In genomic region chr6:27890351-27891299, GRCh38 we compare ENCODE assay signal across 1 cellular context.
TF ChIP-seq lines count a peak whose summit lies in the region.

No MANE protein-coding gene starts in this region.

TF ChIP-seq in H1, 55 proteins besides CTCF, POLR2A, EP300 and RAD21 (continued from another document):
- TF ChIP-seq HDAC2 (IDR thresholded peaks at IDR 0.05; ENCODE audit: borderline replicate concordance in 1 of 2, low read depth in 2 of 2, low read length in 2 of 2) (no peak), BCL11A (IDR thresholded peaks at IDR 0.05; ENCODE audit: low read depth in 2 of 2, low read length in 2 of 2) (no peak), RXRA (IDR thresholded peaks at IDR 0.05; ENCODE audit: insufficient read depth, low read depth, low read length) (no peak), YY1 (IDR thresholded peaks at IDR 0.05; ENCODE audit: low read depth, low read length) (no peak), CEBPB (IDR thresholded peaks at IDR 0.05; ENCODE audit: low read depth, low read length) (no peak; the same call in 1 of the 2 replicates), SP1 (IDR thresholded peaks at IDR 0.05; ENCODE audit: low read depth, low read length) (peak; percentile 96), SP4 (IDR thresholded peaks at IDR 0.05; ENCODE audit: low read length) (no peak; the same call in 1 of the 2 replicates), KDM4A (IDR thresholded peaks at IDR 0.05; ENCODE audit: low read depth, low read length, severe bottlenecking) (peak; percentile 21), KDM1A (IDR thresholded peaks at IDR 0.05; ENCODE audit: borderline replicate concordance, low read length) (no peak), NANOG (IDR thresholded peaks at IDR 0.05; ENCODE audit: insufficient read depth, low read depth, low read length, poor library complexity, severe bottlenecking) (no peak), PHF8 (conservative IDR thresholded peaks at IDR 0.05; ENCODE audit: low read depth, low read length) (peak; percentile 59), CBX8 (IDR thresholded peaks at IDR 0.05; ENCODE audit: borderline replicate concordance, low read depth, low read length) (no peak), RFX5 (IDR thresholded peaks at IDR 0.05; ENCODE audit: borderline replicate concordance, low read depth, low read length) (no peak), TCF12 (IDR thresholded peaks at IDR 0.05; ENCODE audit: low read depth, low read length) (no peak), ZNF274 (IDR thresholded peaks at IDR 0.05; ENCODE audit: borderline replicate concordance, extremely low read depth, low read length) (no peak), POU5F1 (IDR thresholded peaks at IDR 0.05; ENCODE audit: low read depth, low read length) (no peak), CBX5 (IDR thresholded peaks at IDR 0.05; ENCODE audit: low read depth, low read length) (no peak), FOSL1 (IDR thresholded peaks at IDR 0.05; ENCODE audit: insufficient read depth, low read depth, low read length) (no peak), TBP (IDR thresholded peaks at IDR 0.05; ENCODE audit: low read depth, low read length) (peak; percentile 98), NRF1 (IDR thresholded peaks at IDR 0.05; ENCODE audit: low read depth, low read length) (no peak), RBBP5 (IDR thresholded peaks at IDR 0.05; ENCODE audit: borderline replicate concordance, low read depth, low read length) (no peak), E2F6 (IDR thresholded peaks at IDR 0.05) (0 out of 2 replicates have a peak, but pooled peaks have one; percentile 44), ASH2L (IDR thresholded peaks at IDR 0.05; ENCODE audit: low read length) (peak; percentile 61), TAF7 (optimal IDR thresholded peaks at IDR 0.05; ENCODE audit: borderline replicate concordance, low read depth, low read length) (peak; percentile 97), SIX5 (IDR thresholded peaks at IDR 0.05; ENCODE audit: low read depth, low read length) (no peak), CHD1 (IDR thresholded peaks at IDR 0.05; ENCODE audit: low read depth, low read length) (peak; percentile 44), GTF2F1 (IDR thresholded peaks at IDR 0.05; ENCODE audit: borderline replicate concordance, low read depth, low read length) (peak; percentile 94; the same call in 1 of the 2 replicates), SUZ12 (IDR thresholded peaks at IDR 0.05; ENCODE audit: low read length) (no peak), CREB1 (IDR thresholded peaks at IDR 0.05) (0 out of 2 replicates have a peak, but pooled peaks have one; percentile 19), BRCA1 (IDR thresholded peaks at IDR 0.05; ENCODE audit: low read depth, low read length) (no peak), TEAD4 (IDR thresholded peaks at IDR 0.05; ENCODE audit: low read depth, low read length) (no peak), POLR2AphosphoS5 (IDR thresholded peaks at IDR 0.05; ENCODE audit: low read depth, low read length) (peak; percentile 97), SP2 (IDR thresholded peaks at IDR 0.05; ENCODE audit: low read length) (no peak), RNF2 (IDR thresholded peaks at IDR 0.05; ENCODE audit: borderline replicate concordance, low read depth, low read length, missing control alignments, poor library complexity, severe bottlenecking) (no peak), USF2 (IDR thresholded peaks at IDR 0.05; ENCODE audit: low read length) (no peak), HDAC6 (IDR thresholded peaks at IDR 0.05; ENCODE audit: low read depth, low read length) (no peak), KDM5A (IDR thresholded peaks at IDR 0.05; ENCODE audit: low read length) (no peak), EGR1 (IDR thresholded peaks at IDR 0.05; ENCODE audit: borderline replicate concordance, low read depth, low read length) (no peak), MAFK (IDR thresholded peaks at IDR 0.05; ENCODE audit: low read depth, low read length) (no peak), MAX (IDR thresholded peaks at IDR 0.05) (peak; percentile 32; the same call in 1 of the 2 replicates), CHD7 (IDR thresholded peaks at IDR 0.05; ENCODE audit: insufficient replicate concordance, low read length) (no peak), JUND (IDR thresholded peaks at IDR 0.05; ENCODE audit: low read length) (no peak), SAP30 (IDR thresholded peaks at IDR 0.05; ENCODE audit: insufficient read depth, insufficient replicate concordance, low read length) (no peak), CHD2 (IDR thresholded peaks at IDR 0.05; ENCODE audit: low read length) (no peak), EZH2 (IDR thresholded peaks at IDR 0.05; ENCODE audit: low read depth, low read length, severe bottlenecking) (no peak), SRF (IDR thresholded peaks at IDR 0.05; ENCODE audit: low read depth, low read length) (no peak), JUN (IDR thresholded peaks at IDR 0.05; ENCODE audit: low read depth, low read length) (no peak), CTBP2 (IDR thresholded peaks at IDR 0.05; ENCODE audit: borderline replicate concordance, insufficient read depth, insufficient read length, low read length) (no peak), SIN3A (conservative IDR thresholded peaks at IDR 0.05 in 1 of 2, IDR thresholded peaks at IDR 0.05 in 1 of 2; ENCODE audit: low read depth in 1 of 2, low read length in 2 of 2) (peak in 1 of 2 experiments; percentile 43; a peak in 3 of 4 replicates), TAF1 (IDR thresholded peaks at IDR 0.05; ENCODE audit: low read depth, low read length) (peak; percentile 96)
- TF ChIP-seq, protein P1, sequence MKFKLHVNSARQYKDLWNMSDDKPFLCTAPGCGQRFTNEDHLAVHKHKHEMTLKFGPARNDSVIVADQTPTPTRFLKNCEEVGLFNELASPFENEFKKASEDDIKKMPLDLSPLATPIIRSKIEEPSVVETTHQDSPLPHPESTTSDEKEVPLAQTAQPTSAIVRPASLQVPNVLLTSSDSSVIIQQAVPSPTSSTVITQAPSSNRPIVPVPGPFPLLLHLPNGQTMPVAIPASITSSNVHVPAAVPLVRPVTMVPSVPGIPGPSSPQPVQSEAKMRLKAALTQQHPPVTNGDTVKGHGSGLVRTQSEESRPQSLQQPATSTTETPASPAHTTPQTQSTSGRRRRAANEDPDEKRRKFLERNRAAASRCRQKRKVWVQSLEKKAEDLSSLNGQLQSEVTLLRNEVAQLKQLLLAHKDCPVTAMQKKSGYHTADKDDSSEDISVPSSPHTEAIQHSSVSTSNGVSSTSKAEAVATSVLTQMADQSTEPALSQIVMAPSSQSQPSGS (IDR thresholded peaks at IDR 0.05; ENCODE audit: low read length), result peak; percentile 90
- TF ChIP-seq, protein P2, sequence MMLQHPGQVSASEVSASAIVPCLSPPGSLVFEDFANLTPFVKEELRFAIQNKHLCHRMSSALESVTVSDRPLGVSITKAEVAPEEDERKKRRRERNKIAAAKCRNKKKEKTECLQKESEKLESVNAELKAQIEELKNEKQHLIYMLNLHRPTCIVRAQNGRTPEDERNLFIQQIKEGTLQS (IDR thresholded peaks at IDR 0.05; ENCODE audit: insufficient read depth, low read depth, low read length), result no peak
